ENCODE assay signal across 8 cellular contexts in the genomic region with DNA sequence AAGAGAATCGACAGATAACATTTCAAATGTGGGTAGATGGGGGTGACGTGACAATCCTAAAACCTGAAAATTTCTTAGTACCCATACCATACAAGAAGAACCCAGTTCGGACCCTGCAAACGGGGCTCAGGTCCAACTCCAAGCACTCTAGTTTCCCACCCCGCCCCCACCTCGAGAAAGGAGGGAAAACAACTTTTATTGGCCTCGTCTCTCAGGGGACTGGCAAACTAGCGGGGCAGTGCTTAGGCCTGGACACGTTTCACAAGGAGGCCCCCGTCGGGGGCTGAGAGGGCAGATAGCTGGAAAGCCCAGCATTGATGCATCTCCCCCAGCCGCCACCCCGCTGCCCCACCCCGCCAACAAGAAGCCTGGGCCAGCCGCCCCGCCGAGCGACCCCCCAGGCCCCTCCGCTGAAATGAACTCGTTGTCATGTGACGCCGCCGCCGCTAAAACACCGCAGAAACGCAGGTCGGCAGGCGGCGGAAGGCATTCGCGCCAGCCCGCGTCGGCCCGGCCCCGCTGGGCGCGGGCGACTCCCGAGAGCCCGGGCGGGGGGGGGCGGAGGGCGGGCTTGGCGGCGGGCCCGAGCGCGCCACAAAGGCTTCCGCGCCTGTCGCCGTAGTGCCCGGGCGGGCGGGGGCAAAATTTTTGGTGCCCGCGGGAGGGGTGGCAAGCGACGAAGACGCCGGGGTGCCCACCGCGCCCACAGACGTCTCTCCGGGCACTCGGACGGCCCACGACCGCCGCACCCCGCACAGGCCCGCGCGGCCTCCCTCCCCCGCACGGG. TPM values are rescaled to one million over a fixed set of nuclear protein-coding genes. Genes with fewer than 3 reads are reported as not detected.
DNase-seq lines count a peak whose midpoint lies in the region; ATAC-seq and TF ChIP-seq lines count a peak whose summit lies in the region.

No MANE protein-coding gene starts in this region.

- peak overlapping the region; percentile 1 for H2AFZ ChIP-seq in smooth muscle cell (ENCODE audit: low read depth)

- H3K4me1 ChIP-seq in smooth muscle cell (ENCODE audit: low read depth): peaks cover 31% of the 10 kb centered on the region

- H3K36me3 ChIP-seq in smooth muscle cell (ENCODE audit: low read depth): no peaks in the 10 kb centered on the region

- peaks cover 45% of the 10 kb centered on the region for H3K79me2 ChIP-seq in smooth muscle cell (ENCODE audit: low read depth)

- H3K27ac ChIP-seq in smooth muscle cell (ENCODE audit: low read depth): peak overlapping the region; percentile 98

- H3K9ac ChIP-seq in smooth muscle cell (ENCODE audit: low read depth): peak overlapping the region; percentile 95

- peaks cover 22% of the 10 kb centered on the region for H4K20me1 ChIP-seq in smooth muscle cell (ENCODE audit: low read depth)

- H3K4me2 ChIP-seq in smooth muscle cell: peak overlapping the region; percentile 95

- DNase-seq in GM03348 (ENCODE audit: low spot score): peak; percentile 84
- peak; percentile 89 for DNase-seq in NCI-H2196 (lab: John Stamatoyannopoulos, UW; ENCODE audit: unreplicated experiment)
- peak; percentile 39 to 87 for DNase-seq in T47D (ENCODE audit: low read depth in 1 of 2, low spot score in 1 of 2)
- peak; percentile 60 for DNase-seq in iPS-NIHi7 (ENCODE audit: extremely low spot score)
- DNase-seq in smooth muscle cell (lab: John Stamatoyannopoulos, UW; ENCODE audit: unreplicated experiment): peak; percentile 71

- no peak for TF ChIP-seq CTCF in WI38 (IDR thresholded peaks at IDR 0.05; ENCODE audit: low read depth, low read length)
- no peak for TF ChIP-seq CTCF in smooth muscle cell (IDR thresholded peaks at IDR 0.05; ENCODE audit: borderline replicate concordance, insufficient read depth, poor library complexity, severe bottlenecking)

- H3K9me3 ChIP-seq in smooth muscle cell (replicated peaks; ENCODE audit: low read depth): no peaks in the 10 kb centered on the region

- in situ Hi-C loops in T47D (cut with HindIII; ENCODE audit: low pct_unique_long_range_greater_than_20kb, low sequenced_read_pairs): no loop called here

- H3K4me3 ChIP-seq in WI38 (ENCODE audit: low read depth, low read length): peak overlapping the region; percentile 64
- peak overlapping the region; percentile 95 for H3K4me3 ChIP-seq in smooth muscle cell

- H3K27me3 ChIP-seq in smooth muscle cell (ENCODE audit: low read depth): no peaks in the 10 kb centered on the region

- WGBS in smooth muscle cell (ENCODE audit: low lambda C conversion rate): under 1% methylated on average over 16 of the region's 77 CpGs

- H3F3A ChIP-seq in smooth muscle cell (ENCODE audit: low read depth): peaks cover 13% of the 10 kb centered on the region

- ATAC-seq in HG02840 (IDR thresholded peaks at IDR 0.05; ENCODE audit: low FRiP score, unreplicated experiment) (peak; percentile 12), HG02884 (IDR thresholded peaks at IDR 0.05; ENCODE audit: unreplicated experiment) (no peak)

RNA-seq across cellular contexts. Expression of a gene that starts 0.7 kb away (rescaled TPM):
- 29.5 and 38.6 TPM in 2 replicates for total RNA-seq in smooth muscle cell
- 10.3 and 14.6 TPM in 2 replicates for polyA plus RNA-seq in smooth muscle cell
